ENCODE assay signal across 9 cellular contexts in the genomic region with DNA sequence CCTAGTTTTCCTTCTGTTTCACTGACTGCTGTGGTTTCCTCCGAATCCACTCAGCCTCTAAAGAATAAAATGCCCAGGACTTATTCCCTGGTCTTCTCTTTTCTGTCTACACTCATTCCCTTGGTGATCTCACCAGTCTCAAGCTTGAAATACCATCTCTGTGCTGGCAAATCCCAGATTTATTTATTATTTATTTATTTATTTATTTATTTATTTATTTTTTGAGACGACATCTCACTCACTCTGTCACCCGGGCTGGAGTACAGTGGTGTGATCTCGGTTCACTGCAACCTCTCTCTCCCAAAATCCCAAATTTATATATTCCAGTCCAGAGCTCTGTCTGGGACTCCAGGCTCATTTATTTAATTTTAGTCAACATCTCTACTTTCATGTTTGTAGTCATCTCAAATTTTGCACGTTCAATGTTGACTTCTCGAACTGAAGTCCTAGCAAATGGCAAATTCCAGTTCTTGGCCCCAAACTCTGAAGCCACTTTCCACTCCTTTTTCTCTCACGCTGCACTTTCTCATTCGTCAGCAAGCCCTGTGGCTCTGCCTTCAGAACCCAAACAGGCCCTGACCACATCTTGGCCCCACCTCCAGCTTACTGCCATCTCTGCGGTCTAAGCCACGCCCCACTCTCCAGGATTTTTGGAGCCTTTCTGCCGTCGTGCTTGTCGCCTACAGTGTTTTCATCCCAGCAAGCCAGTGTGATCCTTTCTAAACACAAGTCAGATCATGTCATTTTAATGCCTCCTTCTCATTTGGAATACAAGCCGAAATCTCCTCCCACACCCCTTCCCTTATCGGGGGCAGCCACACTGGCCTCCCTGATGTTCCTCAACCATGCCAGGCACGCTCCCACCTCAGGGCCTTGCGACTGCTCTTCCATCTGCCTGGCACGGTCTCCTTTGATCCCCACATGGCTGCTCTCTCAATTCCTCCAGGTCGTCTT. TPM values are rescaled to one million over a fixed set of nuclear protein-coding genes. Genes with fewer than 3 reads are reported as not detected.
DNase-seq lines count a peak whose midpoint lies in the region; ATAC-seq and TF ChIP-seq lines count a peak whose summit lies in the region.
"Had no signal": no experiment of that assay in that cellular context is flagged by ENCODE, and none has a peak within 500 bp of the region (broad histone marks: within the 10 kb centered on the region; RNA-seq: fewer than 3 reads in every experiment).

No MANE protein-coding gene starts in this region.

- no peak for ATAC-seq in GM19351 (IDR thresholded peaks at IDR 0.05; ENCODE audit: unreplicated experiment)

- peaks cover 22% of the 10 kb centered on the region for H3K4me1 ChIP-seq in neural progenitor cell

- no peak overlapping the region for H3K4me3 ChIP-seq in neural progenitor cell
- H3K4me3 ChIP-seq: heart right ventricle had no signal

- peak overlapping the region; percentile 80 for H2AFZ ChIP-seq in neural progenitor cell (replicated peaks)

- H4K20me1 ChIP-seq in neural progenitor cell (ENCODE audit: low read depth): no peaks in the 10 kb centered on the region

- no peaks in the 10 kb centered on the region for H3K9me3 Mint-ChIP-seq in chondrocyte (ENCODE audit: low read depth)
- H3K9me3 Mint-ChIP-seq in neural progenitor cell: no peaks in the 10 kb centered on the region

- H3K36me3 ChIP-seq in neural progenitor cell: no peaks in the 10 kb centered on the region
- H3K36me3 ChIP-seq: heart right ventricle had no signal

- DNase-seq in DMS153 (lab: John Stamatoyannopoulos, UW) (peak; percentile 85), NCI-H2227 treated with DMSO at 0.1 percent for 48 hours (lab: John Stamatoyannopoulos, UW) (peak; percentile 41), chondrocyte (ENCODE audit: low spot score) (no peak), neural progenitor cell (ENCODE audit: low spot score) (peak; percentile 88), GF-D8 (lab: John Stamatoyannopoulos, UW) (no peak), GM20000 (ENCODE audit: low spot score) (no peak), epidermal melanocyte (ENCODE audit: insufficient read length, low spot score) (no peak)

- no peaks in the 10 kb centered on the region for H3K79me2 ChIP-seq in neural progenitor cell (ENCODE audit: low read depth)

- H3F3A ChIP-seq in neural progenitor cell (ENCODE audit: low read depth): peaks cover 24% of the 10 kb centered on the region

- H3K27me3 Mint-ChIP-seq in chondrocyte (ENCODE audit: low read depth): no peaks in the 10 kb centered on the region
- H3K27me3 Mint-ChIP-seq in neural progenitor cell (ENCODE audit: insufficient read depth, low read depth): peaks cover 9% of the 10 kb centered on the region

- H3K9me3 ChIP-seq in neural progenitor cell (ENCODE audit: low read depth): no peaks in the 10 kb centered on the region
- H3K9me3 ChIP-seq: heart right ventricle had no signal

- H3K36me3 Mint-ChIP-seq in chondrocyte (ENCODE audit: low read depth) (no peaks in the 10 kb centered on the region), neural progenitor cell (no peaks in the 10 kb centered on the region)

- H3K4me1 Mint-ChIP-seq in chondrocyte (ENCODE audit: low read depth) (peaks cover 30% of the 10 kb centered on the region), neural progenitor cell (peaks cover 22% of the 10 kb centered on the region)

- H3K9ac ChIP-seq in neural progenitor cell: no peak overlapping the region

- H3K27ac Mint-ChIP-seq in chondrocyte (ENCODE audit: unreplicated experiment) (peak overlapping the region; percentile 90), neural progenitor cell (peak overlapping the region; percentile 78)

- TF ChIP-seq CTCF in chondrocyte (IDR thresholded peaks at IDR 0.05) (no peak), neural progenitor cell (IDR thresholded peaks at IDR 0.05) (no peak), GM20000 (IDR thresholded peaks at IDR 0.05; ENCODE audit: extremely low read depth, missing control alignments) (no peak)

- no peaks in the 10 kb centered on the region for H3K27me3 ChIP-seq in neural progenitor cell
- H3K27me3 ChIP-seq: heart right ventricle had no signal

- H3K4me3 Mint-ChIP-seq in chondrocyte (ENCODE audit: unreplicated experiment) (no peak overlapping the region), neural progenitor cell (peak overlapping the region; percentile 37)

- peak overlapping the region; percentile 0 for H3K4me2 ChIP-seq in neural progenitor cell

- no peak overlapping the region for H3K27ac ChIP-seq in neural progenitor cell

RNA-seq across cellular contexts. Expression of gene TENT5B, which starts 14.2 kb away (rescaled TPM):
- total RNA-seq in chondrocyte (15.2 to 39.1 TPM (median 38.1 TPM) in 3 replicates), neural progenitor cell (ENCODE audit: low replicate concordance) (3.2 and 7.2 TPM in 2 replicates)

RNA-seq across cellular contexts. Expression of gene TRNP1, which starts 33.4 kb away (rescaled TPM):
- total RNA-seq in chondrocyte (56.5 to 76.5 TPM (median 72.1 TPM) in 3 replicates), neural progenitor cell (ENCODE audit: low replicate concordance) (0.59 and 2.0 TPM in 2 replicates)

Comparison
In these comparisons a context has a peak if more than half of its experiments do, and no peak if none do; other contexts are left out.
1. DNase-seq: peak in DMS153 (single experiment), NCI-H2227 treated with DMSO at 0.1 percent for 48 hours (single experiment) and neural progenitor cell (single experiment); none in chondrocyte (single experiment), GF-D8 (single experiment), GM20000 (single experiment) and epidermal melanocyte (single experiment).
2. RNA of gene TRNP1, which starts 33.4 kb away (total RNA-seq): 56.5 to 76.5 TPM in chondrocyte; 0.59 to 2.0 TPM in neural progenitor cell; every median in the first group is over 10 times any median in the second.